Comparison of ENCODE assay signal across 19 cellular contexts in the genomic region with DNA sequence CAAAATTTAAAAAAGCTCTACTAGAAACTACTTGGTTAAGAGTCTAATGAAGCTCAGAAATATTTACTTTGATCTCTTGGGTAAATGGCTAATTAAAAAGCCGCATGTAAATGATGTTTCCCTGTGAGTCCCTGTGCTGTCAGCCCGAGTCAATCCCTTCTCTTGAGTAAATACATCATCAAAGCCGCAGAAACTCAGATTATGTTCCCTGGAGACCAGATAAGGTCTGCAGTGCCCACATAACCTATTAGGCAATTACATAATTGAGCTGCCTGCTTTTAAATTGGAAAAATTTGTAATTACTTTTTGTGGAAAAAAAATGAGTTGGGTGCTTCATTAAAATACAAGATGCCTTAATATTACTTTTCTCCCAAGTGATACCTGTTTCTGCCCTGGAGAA.
DNase-seq lines count a peak whose midpoint lies in the region; ATAC-seq and TF ChIP-seq lines count a peak whose summit lies in the region.
"Had no signal": no experiment of that assay in that cellular context is flagged by ENCODE, and none has a peak within 500 bp of the region (broad histone marks: within the 10 kb centered on the region; RNA-seq: fewer than 3 reads in every experiment).

No MANE protein-coding gene starts in this region.

- H3K4me1 ChIP-seq in BE2C (peaks cover 20% of the 10 kb centered on the region), mucosa of descending colon (ENCODE audit: low read depth) (no peaks in the 10 kb centered on the region)
- H3K4me1 ChIP-seq: BLaER1 treated with 17β-estradiol and CSF1 and Interleukin-3, amounts not matched to agents 10 nM and 100 nM; SJCRH30 had no signal

- H3K36me3 ChIP-seq in BE2C (no peaks in the 10 kb centered on the region), mucosa of descending colon (ENCODE audit: low read depth) (no peaks in the 10 kb centered on the region)
- H3K36me3 ChIP-seq: SJCRH30 had no signal

- no peaks in the 10 kb centered on the region for H3K27me3 ChIP-seq in BE2C
- H3K27me3 ChIP-seq: BLaER1 treated with 17β-estradiol and CSF1 and Interleukin-3, amounts not matched to agents 10 nM and 100 nM; SJCRH30 had no signal

- no peak for TF ChIP-seq CTCF in BE2C (IDR thresholded peaks at IDR 0.05; ENCODE audit: low read depth, low read length)
- no peak for TF ChIP-seq CTCF in mucosa of descending colon (IDR thresholded peaks at IDR 0.05)

- DNase-seq in BE2C = peak; percentile 42
- DNase-seq in COR-L47 (lab: John Stamatoyannopoulos, UW) = peak; percentile 11
- peak; percentile 40 for DNase-seq in NCI-H146 treated with DMSO at 0.1 percent for 48 hours (lab: John Stamatoyannopoulos, UW; ENCODE audit: unreplicated experiment)
- DNase-seq in NCI-H748 treated with DMSO at 0.1 percent for 48 hours (lab: John Stamatoyannopoulos, UW) = peak; percentile 32
- no peak for DNase-seq in mucosa of descending colon
- no peak for DNase-seq in SHP77 treated with DMSO at 0.1 percent for 48 hours (lab: John Stamatoyannopoulos, UW)
- DNase-seq: CD4-positive, alpha-beta memory T cell; EL; GF-D8; Karpas-422; MV-4-11; NCI-H1694 treated with DMSO at 0.1 percent for 48 hours; NCI-H510A; NK-92 treated with Interleukin-12 subunit alpha and Interleukin-12 subunit beta, amount 100 ng/mL, for 24 hours; SJCRH30; T-helper 17 cell had no signal

- intact Hi-C loops in mucosa of descending colon (cut with DNase I, micrococcal nuclease) = no loop called here

- H3K9me3 ChIP-seq in BE2C = no peaks in the 10 kb centered on the region
- no peaks in the 10 kb centered on the region for H3K9me3 ChIP-seq in mucosa of descending colon
- H3K9me3 ChIP-seq: BLaER1 treated with 17β-estradiol and CSF1 and Interleukin-3, amounts not matched to agents 10 nM and 100 nM; SJCRH30 had no signal

- H3K4me3 ChIP-seq in BE2C (ENCODE audit: low read depth, low read length) (peak overlapping the region; percentile 14; the same call in 1 of the 2 replicates), mucosa of descending colon (no peak overlapping the region)
- H3K4me3 ChIP-seq: BLaER1 treated with 17β-estradiol and CSF1 and Interleukin-3, amounts not matched to agents 10 nM and 100 nM; SJCRH30 had no signal

- no peak for ATAC-seq in mucosa of descending colon
- no peak for ATAC-seq in GM19467 (IDR thresholded peaks at IDR 0.05; ENCODE audit: unreplicated experiment)
- ATAC-seq in HG02970 (IDR thresholded peaks at IDR 0.05; ENCODE audit: low FRiP score, unreplicated experiment) = no peak
- ATAC-seq: T-helper 17 cell had no signal

Comparison
In these comparisons a context has a peak if more than half of its experiments do, and no peak if none do; other contexts are left out.
1. DNase-seq: peak in BE2C (single experiment), COR-L47 (single experiment), NCI-H146 treated with DMSO at 0.1 percent for 48 hours (single experiment) and NCI-H748 treated with DMSO at 0.1 percent for 48 hours (single experiment); none in mucosa of descending colon (0 of 3) and SHP77 treated with DMSO at 0.1 percent for 48 hours (single experiment).